Comparison of ENCODE assay signal across 1 cellular context in the genomic region with DNA sequence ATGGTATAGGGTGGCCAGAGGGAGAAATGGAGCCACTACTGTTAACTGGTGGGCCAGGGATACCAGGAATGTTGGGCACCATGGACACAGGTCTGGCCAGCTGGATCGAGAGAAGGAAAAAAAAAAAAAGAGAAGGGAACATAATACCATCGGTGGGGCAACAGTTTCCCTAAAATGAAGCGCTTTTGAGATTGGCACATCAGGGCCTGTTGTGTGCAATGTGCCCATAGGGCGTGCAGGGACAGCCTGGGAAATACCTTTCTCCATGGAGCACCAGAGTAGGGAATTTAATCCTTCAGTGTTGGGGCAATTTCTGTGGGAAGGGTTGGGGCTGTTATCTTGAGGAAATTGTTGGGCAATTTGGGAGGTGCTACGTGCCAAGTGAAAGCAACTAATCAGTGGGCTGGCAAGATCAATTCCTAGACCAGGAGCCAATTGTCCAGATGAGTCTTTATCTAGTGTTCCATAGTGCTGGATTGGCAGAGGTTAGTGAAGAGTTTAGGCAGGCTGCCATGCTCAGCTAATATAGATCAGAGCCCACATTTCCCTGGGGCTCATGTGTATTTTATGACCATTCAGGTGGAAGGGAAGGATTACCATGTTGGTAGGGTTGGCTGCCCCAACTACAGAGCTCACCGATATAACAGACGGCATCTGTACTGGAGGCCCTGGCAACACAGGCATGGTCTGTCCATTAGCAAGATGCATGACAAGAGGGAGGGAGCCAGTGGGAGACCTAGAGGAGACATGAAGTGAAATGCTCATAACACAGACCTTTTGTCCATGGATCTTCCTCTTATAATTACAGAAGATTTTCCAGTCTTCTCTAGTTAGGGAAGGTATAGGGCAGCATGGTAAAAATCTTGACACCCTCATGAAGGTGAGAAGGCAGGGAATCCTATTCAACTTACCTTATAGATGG.
TF ChIP-seq lines count a peak whose summit lies in the region.

No MANE protein-coding gene starts in this region.

TF ChIP-seq in HepG2, 621 proteins besides CTCF, POLR2A, EP300 and RAD21:
- TF ChIP-seq, protein P1, sequence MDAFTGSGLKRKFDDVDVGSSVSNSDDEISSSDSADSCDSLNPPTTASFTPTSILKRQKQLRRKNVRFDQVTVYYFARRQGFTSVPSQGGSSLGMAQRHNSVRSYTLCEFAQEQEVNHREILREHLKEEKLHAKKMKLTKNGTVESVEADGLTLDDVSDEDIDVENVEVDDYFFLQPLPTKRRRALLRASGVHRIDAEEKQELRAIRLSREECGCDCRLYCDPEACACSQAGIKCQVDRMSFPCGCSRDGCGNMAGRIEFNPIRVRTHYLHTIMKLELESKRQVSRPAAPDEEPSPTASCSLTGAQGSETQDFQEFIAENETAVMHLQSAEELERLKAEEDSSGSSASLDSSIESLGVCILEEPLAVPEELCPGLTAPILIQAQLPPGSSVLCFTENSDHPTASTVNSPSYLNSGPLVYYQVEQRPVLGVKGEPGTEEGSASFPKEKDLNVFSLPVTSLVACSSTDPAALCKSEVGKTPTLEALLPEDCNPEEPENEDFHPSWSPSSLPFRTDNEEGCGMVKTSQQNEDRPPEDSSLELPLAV (CRISPR knock-in tag; conservative IDR thresholded peaks at IDR 0.05; ENCODE audit: low read depth), result no peak
- no peak for TF ChIP-seq ZNF614 (CRISPR knock-in tag; IDR thresholded peaks at IDR 0.05; ENCODE audit: borderline replicate concordance)
- TF ChIP-seq ZNF3 (CRISPR knock-in tag; IDR thresholded peaks at IDR 0.05), result no peak
- TF ChIP-seq ZNF496 (CRISPR knock-in tag; IDR thresholded peaks at IDR 0.05; ENCODE audit: insufficient replicate concordance), result no peak
- no peak for TF ChIP-seq PPARG (CRISPR knock-in tag; conservative IDR thresholded peaks at IDR 0.05)
- TF ChIP-seq, protein P2, sequence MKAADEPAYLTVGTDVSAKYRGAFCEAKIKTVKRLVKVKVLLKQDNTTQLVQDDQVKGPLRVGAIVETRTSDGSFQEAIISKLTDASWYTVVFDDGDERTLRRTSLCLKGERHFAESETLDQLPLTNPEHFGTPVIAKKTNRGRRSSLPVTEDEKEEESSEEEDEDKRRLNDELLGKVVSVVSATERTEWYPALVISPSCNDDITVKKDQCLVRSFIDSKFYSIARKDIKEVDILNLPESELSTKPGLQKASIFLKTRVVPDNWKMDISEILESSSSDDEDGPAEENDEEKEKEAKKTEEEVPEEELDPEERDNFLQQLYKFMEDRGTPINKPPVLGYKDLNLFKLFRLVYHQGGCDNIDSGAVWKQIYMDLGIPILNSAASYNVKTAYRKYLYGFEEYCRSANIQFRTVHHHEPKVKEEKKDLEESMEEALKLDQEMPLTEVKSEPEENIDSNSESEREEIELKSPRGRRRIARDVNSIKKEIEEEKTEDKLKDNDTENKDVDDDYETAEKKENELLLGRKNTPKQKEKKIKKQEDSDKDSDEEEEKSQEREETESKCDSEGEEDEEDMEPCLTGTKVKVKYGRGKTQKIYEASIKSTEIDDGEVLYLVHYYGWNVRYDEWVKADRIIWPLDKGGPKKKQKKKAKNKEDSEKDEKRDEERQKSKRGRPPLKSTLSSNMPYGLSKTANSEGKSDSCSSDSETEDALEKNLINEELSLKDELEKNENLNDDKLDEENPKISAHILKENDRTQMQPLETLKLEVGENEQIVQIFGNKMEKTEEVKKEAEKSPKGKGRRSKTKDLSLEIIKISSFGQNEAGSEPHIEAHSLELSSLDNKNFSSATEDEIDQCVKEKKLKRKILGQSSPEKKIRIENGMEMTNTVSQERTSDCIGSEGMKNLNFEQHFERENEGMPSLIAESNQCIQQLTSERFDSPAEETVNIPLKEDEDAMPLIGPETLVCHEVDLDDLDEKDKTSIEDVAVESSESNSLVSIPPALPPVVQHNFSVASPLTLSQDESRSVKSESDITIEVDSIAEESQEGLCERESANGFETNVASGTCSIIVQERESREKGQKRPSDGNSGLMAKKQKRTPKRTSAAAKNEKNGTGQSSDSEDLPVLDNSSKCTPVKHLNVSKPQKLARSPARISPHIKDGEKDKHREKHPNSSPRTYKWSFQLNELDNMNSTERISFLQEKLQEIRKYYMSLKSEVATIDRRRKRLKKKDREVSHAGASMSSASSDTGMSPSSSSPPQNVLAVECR (CRISPR knock-in tag; IDR thresholded peaks at IDR 0.05; ENCODE audit: borderline replicate concordance), result no peak
